ENCODE assay signal across 1 cellular context in the genomic region with DNA sequence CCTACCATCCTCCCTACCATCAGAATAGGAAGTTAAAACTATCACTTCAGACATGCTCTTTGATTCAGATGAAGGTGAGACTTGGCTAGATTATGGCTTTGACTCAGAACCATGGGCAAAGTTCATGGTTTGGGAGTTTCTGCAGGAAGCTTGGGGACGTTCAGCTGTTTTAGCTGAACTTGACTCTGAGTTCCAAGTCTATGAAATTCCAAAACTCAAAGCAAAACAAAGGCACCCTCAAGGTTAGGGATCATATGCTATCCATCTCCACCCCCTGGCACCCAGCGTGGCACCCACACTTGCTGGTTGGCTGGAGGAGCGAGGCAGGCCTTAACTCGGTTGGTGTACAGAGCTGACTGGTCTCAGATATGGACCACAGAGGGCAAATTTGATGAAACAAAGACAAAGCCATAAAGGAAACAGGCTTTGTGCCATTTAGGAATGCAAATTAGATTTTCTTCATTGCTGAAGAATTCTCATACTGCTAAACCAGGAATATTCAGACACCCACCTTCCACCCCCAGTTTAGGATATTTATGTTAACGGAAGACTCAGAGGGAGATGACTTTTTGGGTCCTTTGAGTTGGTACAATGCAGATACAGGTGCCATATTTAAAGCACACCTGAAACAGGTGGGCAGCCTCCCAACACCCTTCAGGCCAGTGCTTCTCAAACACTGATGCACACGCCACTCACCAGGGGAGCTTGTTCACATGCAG.
A peak's percentile ranks its signal among the peaks of the same experiment; 100 is the strongest.
TF ChIP-seq lines count a peak whose summit lies in the region.

No MANE protein-coding gene starts in this region.

TF ChIP-seq in HepG2, 621 proteins besides CTCF, POLR2A, EP300 and RAD21 (continued from another document):
- TF ChIP-seq, protein P1, sequence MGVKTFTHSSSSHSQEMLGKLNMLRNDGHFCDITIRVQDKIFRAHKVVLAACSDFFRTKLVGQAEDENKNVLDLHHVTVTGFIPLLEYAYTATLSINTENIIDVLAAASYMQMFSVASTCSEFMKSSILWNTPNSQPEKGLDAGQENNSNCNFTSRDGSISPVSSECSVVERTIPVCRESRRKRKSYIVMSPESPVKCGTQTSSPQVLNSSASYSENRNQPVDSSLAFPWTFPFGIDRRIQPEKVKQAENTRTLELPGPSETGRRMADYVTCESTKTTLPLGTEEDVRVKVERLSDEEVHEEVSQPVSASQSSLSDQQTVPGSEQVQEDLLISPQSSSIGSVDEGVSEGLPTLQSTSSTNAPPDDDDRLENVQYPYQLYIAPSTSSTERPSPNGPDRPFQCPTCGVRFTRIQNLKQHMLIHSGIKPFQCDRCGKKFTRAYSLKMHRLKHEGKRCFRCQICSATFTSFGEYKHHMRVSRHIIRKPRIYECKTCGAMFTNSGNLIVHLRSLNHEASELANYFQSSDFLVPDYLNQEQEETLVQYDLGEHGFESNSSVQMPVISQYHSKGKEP (CRISPR knock-in tag; IDR thresholded peaks at IDR 0.05) = no peak
- TF ChIP-seq NFE2L2 (IDR thresholded peaks at IDR 0.05; ENCODE audit: low read length) (no peak), NFIB (CRISPR knock-in tag; IDR thresholded peaks at IDR 0.05; ENCODE audit: borderline replicate concordance) (no peak), FOXA3 (CRISPR knock-in tag; IDR thresholded peaks at IDR 0.05) (no peak), ZFP37 (CRISPR knock-in tag; IDR thresholded peaks at IDR 0.05; ENCODE audit: borderline replicate concordance) (no peak), ZFP62 (CRISPR knock-in tag; IDR thresholded peaks at IDR 0.05) (no peak), CHD4 (IDR thresholded peaks at IDR 0.05; ENCODE audit: borderline replicate concordance, low read length) (no peak), WIZ (CRISPR knock-in tag; IDR thresholded peaks at IDR 0.05) (no peak), SMC3 (IDR thresholded peaks at IDR 0.05; ENCODE audit: low read length) (no peak), REL (CRISPR knock-in tag; conservative IDR thresholded peaks at IDR 0.05) (no peak), KDM4B (CRISPR knock-in tag; IDR thresholded peaks at IDR 0.05) (no peak), RARA (CRISPR knock-in tag; IDR thresholded peaks at IDR 0.05) (peak; percentile 66), SRSF9 (IDR thresholded peaks at IDR 0.05; ENCODE audit: borderline replicate concordance, insufficient read depth, low read depth, low read length, poor library complexity, severe bottlenecking) (no peak), ZFP36 (IDR thresholded peaks at IDR 0.05; ENCODE audit: borderline replicate concordance, low read depth, low read length, partially characterized antibody) (no peak), CCDC6 (CRISPR knock-in tag; IDR thresholded peaks at IDR 0.05) (no peak), GATA4 (IDR thresholded peaks at IDR 0.05; ENCODE audit: borderline replicate concordance, low read depth) (no peak), NFKB2 (CRISPR knock-in tag; IDR thresholded peaks at IDR 0.05; ENCODE audit: borderline replicate concordance) (no peak), SP4 (CRISPR knock-in tag; IDR thresholded peaks at IDR 0.05) (no peak), ZNF274 (CRISPR knock-in tag; IDR thresholded peaks at IDR 0.05) (no peak), IKZF1 (IDR thresholded peaks at IDR 0.05) (no peak), NFYB (CRISPR knock-in tag; IDR thresholded peaks at IDR 0.05) (no peak), HNRNPL (IDR thresholded peaks at IDR 0.05; ENCODE audit: low read depth, low read length) (peak; percentile 58; the same call in 1 of the 2 replicates), ZBTB21 (CRISPR knock-in tag; IDR thresholded peaks at IDR 0.05) (no peak), HOXA9 (CRISPR knock-in tag; IDR thresholded peaks at IDR 0.05; ENCODE audit: borderline replicate concordance) (no peak)
- TF ChIP-seq, protein P2, sequence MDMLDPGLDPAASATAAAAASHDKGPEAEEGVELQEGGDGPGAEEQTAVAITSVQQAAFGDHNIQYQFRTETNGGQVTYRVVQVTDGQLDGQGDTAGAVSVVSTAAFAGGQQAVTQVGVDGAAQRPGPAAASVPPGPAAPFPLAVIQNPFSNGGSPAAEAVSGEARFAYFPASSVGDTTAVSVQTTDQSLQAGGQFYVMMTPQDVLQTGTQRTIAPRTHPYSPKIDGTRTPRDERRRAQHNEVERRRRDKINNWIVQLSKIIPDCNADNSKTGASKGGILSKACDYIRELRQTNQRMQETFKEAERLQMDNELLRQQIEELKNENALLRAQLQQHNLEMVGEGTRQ (IDR thresholded peaks at IDR 0.05; ENCODE audit: low read depth, low read length) = no peak
- TF ChIP-seq, protein P2 (CRISPR knock-in tag; IDR thresholded peaks at IDR 0.05; ENCODE audit: borderline replicate concordance) = no peak
- TF ChIP-seq, protein P3, sequence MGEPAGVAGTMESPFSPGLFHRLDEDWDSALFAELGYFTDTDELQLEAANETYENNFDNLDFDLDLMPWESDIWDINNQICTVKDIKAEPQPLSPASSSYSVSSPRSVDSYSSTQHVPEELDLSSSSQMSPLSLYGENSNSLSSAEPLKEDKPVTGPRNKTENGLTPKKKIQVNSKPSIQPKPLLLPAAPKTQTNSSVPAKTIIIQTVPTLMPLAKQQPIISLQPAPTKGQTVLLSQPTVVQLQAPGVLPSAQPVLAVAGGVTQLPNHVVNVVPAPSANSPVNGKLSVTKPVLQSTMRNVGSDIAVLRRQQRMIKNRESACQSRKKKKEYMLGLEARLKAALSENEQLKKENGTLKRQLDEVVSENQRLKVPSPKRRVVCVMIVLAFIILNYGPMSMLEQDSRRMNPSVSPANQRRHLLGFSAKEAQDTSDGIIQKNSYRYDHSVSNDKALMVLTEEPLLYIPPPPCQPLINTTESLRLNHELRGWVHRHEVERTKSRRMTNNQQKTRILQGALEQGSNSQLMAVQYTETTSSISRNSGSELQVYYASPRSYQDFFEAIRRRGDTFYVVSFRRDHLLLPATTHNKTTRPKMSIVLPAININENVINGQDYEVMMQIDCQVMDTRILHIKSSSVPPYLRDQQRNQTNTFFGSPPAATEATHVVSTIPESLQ (CRISPR knock-in tag; conservative IDR thresholded peaks at IDR 0.05) = no peak
- TF ChIP-seq, protein P4, sequence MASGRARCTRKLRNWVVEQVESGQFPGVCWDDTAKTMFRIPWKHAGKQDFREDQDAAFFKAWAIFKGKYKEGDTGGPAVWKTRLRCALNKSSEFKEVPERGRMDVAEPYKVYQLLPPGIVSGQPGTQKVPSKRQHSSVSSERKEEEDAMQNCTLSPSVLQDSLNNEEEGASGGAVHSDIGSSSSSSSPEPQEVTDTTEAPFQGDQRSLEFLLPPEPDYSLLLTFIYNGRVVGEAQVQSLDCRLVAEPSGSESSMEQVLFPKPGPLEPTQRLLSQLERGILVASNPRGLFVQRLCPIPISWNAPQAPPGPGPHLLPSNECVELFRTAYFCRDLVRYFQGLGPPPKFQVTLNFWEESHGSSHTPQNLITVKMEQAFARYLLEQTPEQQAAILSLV (CRISPR knock-in tag; IDR thresholded peaks at IDR 0.05; ENCODE audit: borderline replicate concordance) = no peak
- TF ChIP-seq, protein P5, sequence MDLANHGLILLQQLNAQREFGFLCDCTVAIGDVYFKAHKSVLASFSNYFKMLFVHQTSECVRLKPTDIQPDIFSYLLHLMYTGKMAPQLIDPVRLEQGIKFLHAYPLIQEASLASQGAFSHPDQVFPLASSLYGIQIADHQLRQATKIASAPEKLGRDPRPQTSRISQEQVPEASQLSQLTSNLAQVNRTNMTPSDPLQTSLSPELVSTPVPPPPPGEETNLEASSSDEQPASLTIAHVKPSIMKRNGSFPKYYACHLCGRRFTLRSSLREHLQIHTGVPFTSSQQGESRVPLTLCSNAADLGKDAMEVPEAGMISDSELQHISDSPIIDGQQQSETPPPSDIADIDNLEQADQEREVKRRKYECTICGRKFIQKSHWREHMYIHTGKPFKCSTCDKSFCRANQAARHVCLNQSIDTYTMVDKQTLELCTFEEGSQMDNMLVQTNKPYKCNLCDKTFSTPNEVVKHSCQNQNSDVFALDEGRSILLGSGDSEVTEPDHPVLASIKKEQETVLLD (CRISPR knock-in tag; IDR thresholded peaks at IDR 0.05; ENCODE audit: low read depth) = no peak
- TF ChIP-seq, protein P6, sequence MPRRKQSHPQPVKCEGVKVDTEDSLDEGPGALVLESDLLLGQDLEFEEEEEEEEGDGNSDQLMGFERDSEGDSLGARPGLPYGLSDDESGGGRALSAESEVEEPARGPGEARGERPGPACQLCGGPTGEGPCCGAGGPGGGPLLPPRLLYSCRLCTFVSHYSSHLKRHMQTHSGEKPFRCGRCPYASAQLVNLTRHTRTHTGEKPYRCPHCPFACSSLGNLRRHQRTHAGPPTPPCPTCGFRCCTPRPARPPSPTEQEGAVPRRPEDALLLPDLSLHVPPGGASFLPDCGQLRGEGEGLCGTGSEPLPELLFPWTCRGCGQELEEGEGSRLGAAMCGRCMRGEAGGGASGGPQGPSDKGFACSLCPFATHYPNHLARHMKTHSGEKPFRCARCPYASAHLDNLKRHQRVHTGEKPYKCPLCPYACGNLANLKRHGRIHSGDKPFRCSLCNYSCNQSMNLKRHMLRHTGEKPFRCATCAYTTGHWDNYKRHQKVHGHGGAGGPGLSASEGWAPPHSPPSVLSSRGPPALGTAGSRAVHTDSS (CRISPR knock-in tag; conservative IDR thresholded peaks at IDR 0.05) = no peak
- TF ChIP-seq, protein P7, sequence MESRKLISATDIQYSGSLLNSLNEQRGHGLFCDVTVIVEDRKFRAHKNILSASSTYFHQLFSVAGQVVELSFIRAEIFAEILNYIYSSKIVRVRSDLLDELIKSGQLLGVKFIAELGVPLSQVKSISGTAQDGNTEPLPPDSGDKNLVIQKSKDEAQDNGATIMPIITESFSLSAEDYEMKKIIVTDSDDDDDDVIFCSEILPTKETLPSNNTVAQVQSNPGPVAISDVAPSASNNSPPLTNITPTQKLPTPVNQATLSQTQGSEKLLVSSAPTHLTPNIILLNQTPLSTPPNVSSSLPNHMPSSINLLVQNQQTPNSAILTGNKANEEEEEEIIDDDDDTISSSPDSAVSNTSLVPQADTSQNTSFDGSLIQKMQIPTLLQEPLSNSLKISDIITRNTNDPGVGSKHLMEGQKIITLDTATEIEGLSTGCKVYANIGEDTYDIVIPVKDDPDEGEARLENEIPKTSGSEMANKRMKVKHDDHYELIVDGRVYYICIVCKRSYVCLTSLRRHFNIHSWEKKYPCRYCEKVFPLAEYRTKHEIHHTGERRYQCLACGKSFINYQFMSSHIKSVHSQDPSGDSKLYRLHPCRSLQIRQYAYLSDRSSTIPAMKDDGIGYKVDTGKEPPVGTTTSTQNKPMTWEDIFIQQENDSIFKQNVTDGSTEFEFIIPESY (CRISPR knock-in tag; IDR thresholded peaks at IDR 0.05) = no peak
- TF ChIP-seq, protein P8, sequence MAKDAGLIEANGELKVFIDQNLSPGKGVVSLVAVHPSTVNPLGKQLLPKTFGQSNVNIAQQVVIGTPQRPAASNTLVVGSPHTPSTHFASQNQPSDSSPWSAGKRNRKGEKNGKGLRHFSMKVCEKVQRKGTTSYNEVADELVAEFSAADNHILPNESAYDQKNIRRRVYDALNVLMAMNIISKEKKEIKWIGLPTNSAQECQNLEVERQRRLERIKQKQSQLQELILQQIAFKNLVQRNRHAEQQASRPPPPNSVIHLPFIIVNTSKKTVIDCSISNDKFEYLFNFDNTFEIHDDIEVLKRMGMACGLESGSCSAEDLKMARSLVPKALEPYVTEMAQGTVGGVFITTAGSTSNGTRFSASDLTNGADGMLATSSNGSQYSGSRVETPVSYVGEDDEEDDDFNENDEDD (CRISPR knock-in tag; IDR thresholded peaks at IDR 0.05; ENCODE audit: borderline replicate concordance) = no peak
- TF ChIP-seq, protein P9, sequence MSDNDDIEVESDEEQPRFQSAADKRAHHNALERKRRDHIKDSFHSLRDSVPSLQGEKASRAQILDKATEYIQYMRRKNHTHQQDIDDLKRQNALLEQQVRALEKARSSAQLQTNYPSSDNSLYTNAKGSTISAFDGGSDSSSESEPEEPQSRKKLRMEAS (IDR thresholded peaks at IDR 0.05) = no peak
- TF ChIP-seq, protein P10, sequence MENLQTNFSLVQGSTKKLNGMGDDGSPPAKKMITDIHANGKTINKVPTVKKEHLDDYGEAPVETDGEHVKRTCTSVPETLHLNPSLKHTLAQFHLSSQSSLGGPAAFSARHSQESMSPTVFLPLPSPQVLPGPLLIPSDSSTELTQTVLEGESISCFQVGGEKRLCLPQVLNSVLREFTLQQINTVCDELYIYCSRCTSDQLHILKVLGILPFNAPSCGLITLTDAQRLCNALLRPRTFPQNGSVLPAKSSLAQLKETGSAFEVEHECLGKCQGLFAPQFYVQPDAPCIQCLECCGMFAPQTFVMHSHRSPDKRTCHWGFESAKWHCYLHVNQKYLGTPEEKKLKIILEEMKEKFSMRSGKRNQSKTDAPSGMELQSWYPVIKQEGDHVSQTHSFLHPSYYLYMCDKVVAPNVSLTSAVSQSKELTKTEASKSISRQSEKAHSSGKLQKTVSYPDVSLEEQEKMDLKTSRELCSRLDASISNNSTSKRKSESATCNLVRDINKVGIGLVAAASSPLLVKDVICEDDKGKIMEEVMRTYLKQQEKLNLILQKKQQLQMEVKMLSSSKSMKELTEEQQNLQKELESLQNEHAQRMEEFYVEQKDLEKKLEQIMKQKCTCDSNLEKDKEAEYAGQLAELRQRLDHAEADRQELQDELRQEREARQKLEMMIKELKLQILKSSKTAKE (CRISPR knock-in tag; IDR thresholded peaks at IDR 0.05; ENCODE audit: borderline replicate concordance) = no peak
